In the genomic region with DNA sequence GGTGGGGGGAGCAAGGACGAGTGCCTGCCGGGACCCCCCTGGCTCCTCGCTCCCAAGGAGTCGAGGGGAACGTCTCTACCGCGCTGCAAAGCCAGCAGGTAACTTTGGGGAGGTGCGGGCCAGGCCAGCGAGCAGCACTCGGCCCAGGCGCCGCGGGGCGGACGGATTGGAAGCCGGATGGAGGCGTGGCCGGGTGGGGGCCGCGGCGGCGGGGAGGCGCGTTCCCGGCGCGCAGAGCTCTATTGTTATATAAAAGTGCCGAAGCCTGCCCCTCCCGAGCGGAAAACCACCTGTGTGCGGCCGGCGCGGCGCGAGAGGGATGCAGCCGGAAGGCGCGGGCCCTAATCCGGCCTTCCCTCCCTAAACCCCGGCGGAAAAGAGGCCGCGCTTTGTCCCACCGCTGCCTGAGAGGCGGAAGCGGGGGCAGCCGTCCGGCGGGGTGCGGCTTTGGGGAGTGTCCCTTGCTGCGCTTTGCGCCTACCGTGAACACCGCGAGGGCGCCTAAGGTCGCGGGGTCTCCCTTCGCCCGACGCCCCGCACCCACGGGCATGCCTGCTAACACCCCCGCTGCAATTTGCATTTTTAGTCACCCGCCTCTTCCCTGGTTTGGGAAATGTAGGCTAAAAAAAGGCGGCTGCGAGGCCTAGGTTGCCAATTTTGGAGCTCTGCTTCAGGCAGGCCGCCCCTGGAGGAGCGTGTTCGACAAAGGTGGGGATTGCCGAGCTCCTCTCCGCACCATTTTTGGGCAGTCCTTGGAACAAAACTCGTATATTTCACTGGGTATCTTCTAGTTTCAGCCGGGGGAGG, we compare ENCODE assay signal across 1 cellular context.
A peak's percentile ranks its signal among the peaks of the same experiment; 100 is the strongest.
TF ChIP-seq lines count a peak whose summit lies in the region.

No MANE protein-coding gene starts in this region.

TF ChIP-seq in HepG2, 621 proteins besides CTCF, POLR2A, EP300 and RAD21 (continued from another document and continues in another):
- TF ChIP-seq, protein P1, sequence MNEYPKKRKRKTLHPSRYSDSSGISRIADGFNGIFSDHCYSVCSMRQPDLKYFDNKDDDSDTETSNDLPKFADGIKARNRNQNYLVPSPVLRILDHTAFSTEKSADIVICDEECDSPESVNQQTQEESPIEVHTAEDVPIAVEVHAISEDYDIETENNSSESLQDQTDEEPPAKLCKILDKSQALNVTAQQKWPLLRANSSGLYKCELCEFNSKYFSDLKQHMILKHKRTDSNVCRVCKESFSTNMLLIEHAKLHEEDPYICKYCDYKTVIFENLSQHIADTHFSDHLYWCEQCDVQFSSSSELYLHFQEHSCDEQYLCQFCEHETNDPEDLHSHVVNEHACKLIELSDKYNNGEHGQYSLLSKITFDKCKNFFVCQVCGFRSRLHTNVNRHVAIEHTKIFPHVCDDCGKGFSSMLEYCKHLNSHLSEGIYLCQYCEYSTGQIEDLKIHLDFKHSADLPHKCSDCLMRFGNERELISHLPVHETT (CRISPR knock-in tag; conservative IDR thresholded peaks at IDR 0.05): peak; percentile 84
- TF ChIP-seq ZNF564 (CRISPR knock-in tag; IDR thresholded peaks at IDR 0.05) (no peak), PLRG1 (conservative IDR thresholded peaks at IDR 0.05) (no peak), NCOR1 (IDR thresholded peaks at IDR 0.05; ENCODE audit: borderline replicate concordance, low read length) (peak; percentile 35; the same call in 1 of the 2 replicates), CEBPB (IDR thresholded peaks at IDR 0.05; ENCODE audit: borderline replicate concordance, low read depth, low read length) (no peak), ZNF333 (CRISPR knock-in tag; IDR thresholded peaks at IDR 0.05; ENCODE audit: borderline replicate concordance) (no peak; the same call in 1 of the 2 replicates), ZNF879 (CRISPR knock-in tag; IDR thresholded peaks at IDR 0.05) (peak; percentile 87; the same call in 1 of the 2 replicates), KLF13 (CRISPR knock-in tag; IDR thresholded peaks at IDR 0.05) (no peak), ZNF558 (CRISPR knock-in tag; IDR thresholded peaks at IDR 0.05; ENCODE audit: borderline replicate concordance) (peak; percentile 59; the same call in 1 of the 2 replicates), MYNN (CRISPR knock-in tag; IDR thresholded peaks at IDR 0.05; ENCODE audit: low read depth) (no peak; the same call in 1 of the 2 replicates), FOXK1 (CRISPR knock-in tag; IDR thresholded peaks at IDR 0.05; ENCODE audit: borderline replicate concordance, low read depth) (no peak), HCFC1 (IDR thresholded peaks at IDR 0.05; ENCODE audit: low read depth, low read length) (no peak), KDM5A (IDR thresholded peaks at IDR 0.05; ENCODE audit: borderline replicate concordance, low read length) (no peak), ZNF703 (CRISPR knock-in tag; IDR thresholded peaks at IDR 0.05; ENCODE audit: borderline replicate concordance) (peak; percentile 93; the same call in 1 of the 2 replicates), RELA (CRISPR knock-in tag; IDR thresholded peaks at IDR 0.05) (no peak), CC2D1A (CRISPR knock-in tag; IDR thresholded peaks at IDR 0.05) (no peak), ZNF768 (CRISPR knock-in tag; IDR thresholded peaks at IDR 0.05) (peak; percentile 2; the same call in 1 of the 2 replicates), TAF1 (CRISPR knock-in tag; IDR thresholded peaks at IDR 0.05) (peak; percentile 78), MEIS1 (CRISPR knock-in tag; IDR thresholded peaks at IDR 0.05; ENCODE audit: borderline replicate concordance) (no peak), SP5 (CRISPR knock-in tag; IDR thresholded peaks at IDR 0.05; ENCODE audit: borderline replicate concordance, low read depth) (peak; percentile 88), MLLT10 (CRISPR knock-in tag; IDR thresholded peaks at IDR 0.05) (0 out of 2 replicates have a peak, but pooled peaks have one; percentile 25), HDAC1 (CRISPR knock-in tag; IDR thresholded peaks at IDR 0.05) (peak; percentile 50; the same call in 1 of the 2 replicates), FIP1L1 (IDR thresholded peaks at IDR 0.05; ENCODE audit: borderline replicate concordance, insufficient read depth, low read depth, low read length) (no peak; the same call in none of the 2 replicates), ZNF577 (CRISPR knock-in tag; IDR thresholded peaks at IDR 0.05; ENCODE audit: borderline replicate concordance, low read depth) (no peak), NFKB2 (CRISPR knock-in tag; IDR thresholded peaks at IDR 0.05; ENCODE audit: borderline replicate concordance) (peak; percentile 82), ZNF282 (IDR thresholded peaks at IDR 0.05; ENCODE audit: partially characterized antibody) (no peak), EEA1 (CRISPR knock-in tag; IDR thresholded peaks at IDR 0.05; ENCODE audit: borderline replicate concordance) (peak; percentile 37), STAT5B (CRISPR knock-in tag; IDR thresholded peaks at IDR 0.05) (no peak), ZKSCAN5 (CRISPR knock-in tag; IDR thresholded peaks at IDR 0.05) (no peak)
- TF ChIP-seq, protein P2, sequence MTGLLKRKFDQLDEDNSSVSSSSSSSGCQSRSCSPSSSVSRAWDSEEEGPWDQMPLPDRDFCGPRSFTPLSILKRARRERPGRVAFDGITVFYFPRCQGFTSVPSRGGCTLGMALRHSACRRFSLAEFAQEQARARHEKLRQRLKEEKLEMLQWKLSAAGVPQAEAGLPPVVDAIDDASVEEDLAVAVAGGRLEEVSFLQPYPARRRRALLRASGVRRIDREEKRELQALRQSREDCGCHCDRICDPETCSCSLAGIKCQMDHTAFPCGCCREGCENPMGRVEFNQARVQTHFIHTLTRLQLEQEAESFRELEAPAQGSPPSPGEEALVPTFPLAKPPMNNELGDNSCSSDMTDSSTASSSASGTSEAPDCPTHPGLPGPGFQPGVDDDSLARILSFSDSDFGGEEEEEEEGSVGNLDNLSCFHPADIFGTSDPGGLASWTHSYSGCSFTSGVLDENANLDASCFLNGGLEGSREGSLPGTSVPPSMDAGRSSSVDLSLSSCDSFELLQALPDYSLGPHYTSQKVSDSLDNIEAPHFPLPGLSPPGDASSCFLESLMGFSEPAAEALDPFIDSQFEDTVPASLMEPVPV (CRISPR knock-in tag; IDR thresholded peaks at IDR 0.05): 0 out of 2 replicates have a peak, but pooled peaks have one; percentile 3
- TF ChIP-seq, protein P3, sequence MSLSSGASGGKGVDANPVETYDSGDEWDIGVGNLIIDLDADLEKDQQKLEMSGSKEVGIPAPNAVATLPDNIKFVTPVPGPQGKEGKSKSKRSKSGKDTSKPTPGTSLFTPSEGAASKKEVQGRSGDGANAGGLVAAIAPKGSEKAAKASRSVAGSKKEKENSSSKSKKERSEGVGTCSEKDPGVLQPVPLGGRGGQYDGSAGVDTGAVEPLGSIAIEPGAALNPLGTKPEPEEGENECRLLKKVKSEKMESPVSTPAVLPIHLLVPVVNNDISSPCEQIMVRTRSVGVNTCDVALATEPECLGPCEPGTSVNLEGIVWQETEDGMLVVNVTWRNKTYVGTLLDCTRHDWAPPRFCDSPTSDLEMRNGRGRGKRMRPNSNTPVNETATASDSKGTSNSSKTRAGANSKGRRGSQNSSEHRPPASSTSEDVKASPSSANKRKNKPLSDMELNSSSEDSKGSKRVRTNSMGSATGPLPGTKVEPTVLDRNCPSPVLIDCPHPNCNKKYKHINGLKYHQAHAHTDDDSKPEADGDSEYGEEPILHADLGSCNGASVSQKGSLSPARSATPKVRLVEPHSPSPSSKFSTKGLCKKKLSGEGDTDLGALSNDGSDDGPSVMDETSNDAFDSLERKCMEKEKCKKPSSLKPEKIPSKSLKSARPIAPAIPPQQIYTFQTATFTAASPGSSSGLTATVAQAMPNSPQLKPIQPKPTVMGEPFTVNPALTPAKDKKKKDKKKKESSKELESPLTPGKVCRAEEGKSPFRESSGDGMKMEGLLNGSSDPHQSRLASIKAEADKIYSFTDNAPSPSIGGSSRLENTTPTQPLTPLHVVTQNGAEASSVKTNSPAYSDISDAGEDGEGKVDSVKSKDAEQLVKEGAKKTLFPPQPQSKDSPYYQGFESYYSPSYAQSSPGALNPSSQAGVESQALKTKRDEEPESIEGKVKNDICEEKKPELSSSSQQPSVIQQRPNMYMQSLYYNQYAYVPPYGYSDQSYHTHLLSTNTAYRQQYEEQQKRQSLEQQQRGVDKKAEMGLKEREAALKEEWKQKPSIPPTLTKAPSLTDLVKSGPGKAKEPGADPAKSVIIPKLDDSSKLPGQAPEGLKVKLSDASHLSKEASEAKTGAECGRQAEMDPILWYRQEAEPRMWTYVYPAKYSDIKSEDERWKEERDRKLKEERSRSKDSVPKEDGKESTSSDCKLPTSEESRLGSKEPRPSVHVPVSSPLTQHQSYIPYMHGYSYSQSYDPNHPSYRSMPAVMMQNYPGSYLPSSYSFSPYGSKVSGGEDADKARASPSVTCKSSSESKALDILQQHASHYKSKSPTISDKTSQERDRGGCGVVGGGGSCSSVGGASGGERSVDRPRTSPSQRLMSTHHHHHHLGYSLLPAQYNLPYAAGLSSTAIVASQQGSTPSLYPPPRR (CRISPR knock-in tag; IDR thresholded peaks at IDR 0.05; ENCODE audit: borderline replicate concordance): peak; percentile 80; the same call in 1 of the 2 replicates
- TF ChIP-seq, protein P4, sequence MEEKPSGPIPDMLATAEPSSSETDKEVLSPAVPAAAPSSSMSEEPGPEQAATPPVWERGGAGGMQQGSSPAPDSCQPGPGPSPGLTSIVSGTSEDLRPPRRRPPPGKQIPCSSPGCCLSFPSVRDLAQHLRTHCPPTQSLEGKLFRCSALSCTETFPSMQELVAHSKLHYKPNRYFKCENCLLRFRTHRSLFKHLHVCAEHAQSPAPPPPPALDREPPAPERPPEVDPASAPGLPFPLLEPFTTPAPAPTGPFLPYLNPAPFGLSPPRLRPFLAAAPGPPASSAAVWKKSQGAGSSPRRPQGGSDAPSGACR (CRISPR knock-in tag; IDR thresholded peaks at IDR 0.05): no peak
- TF ChIP-seq, protein P5, sequence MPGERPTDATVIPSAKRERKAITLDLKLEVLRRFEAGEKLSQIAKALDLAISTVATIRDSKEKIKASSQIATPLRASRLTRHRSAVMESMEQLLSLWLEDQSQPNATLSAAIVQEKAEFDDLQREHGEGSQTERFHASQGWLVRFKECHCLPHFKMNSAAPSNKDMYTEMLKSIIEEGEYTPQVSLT (CRISPR knock-in tag; IDR thresholded peaks at IDR 0.05; ENCODE audit: borderline replicate concordance, low read depth): 0 out of 2 replicates have a peak, but pooled peaks have one; percentile 79
- TF ChIP-seq, protein P6, sequence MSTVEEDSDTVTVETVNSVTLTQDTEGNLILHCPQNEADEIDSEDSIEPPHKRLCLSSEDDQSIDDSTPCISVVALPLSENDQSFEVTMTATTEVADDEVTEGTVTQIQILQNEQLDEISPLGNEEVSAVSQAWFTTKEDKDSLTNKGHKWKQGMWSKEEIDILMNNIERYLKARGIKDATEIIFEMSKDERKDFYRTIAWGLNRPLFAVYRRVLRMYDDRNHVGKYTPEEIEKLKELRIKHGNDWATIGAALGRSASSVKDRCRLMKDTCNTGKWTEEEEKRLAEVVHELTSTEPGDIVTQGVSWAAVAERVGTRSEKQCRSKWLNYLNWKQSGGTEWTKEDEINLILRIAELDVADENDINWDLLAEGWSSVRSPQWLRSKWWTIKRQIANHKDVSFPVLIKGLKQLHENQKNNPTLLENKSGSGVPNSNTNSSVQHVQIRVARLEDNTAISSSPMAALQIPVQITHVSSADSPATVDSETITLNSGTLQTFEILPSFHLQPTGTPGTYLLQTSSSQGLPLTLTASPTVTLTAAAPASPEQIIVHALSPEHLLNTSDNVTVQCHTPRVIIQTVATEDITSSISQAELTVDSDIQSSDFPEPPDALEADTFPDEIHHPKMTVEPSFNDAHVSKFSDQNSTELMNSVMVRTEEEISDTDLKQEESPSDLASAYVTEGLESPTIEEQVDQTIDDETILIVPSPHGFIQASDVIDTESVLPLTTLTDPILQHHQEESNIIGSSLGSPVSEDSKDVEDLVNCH (CRISPR knock-in tag; IDR thresholded peaks at IDR 0.05): no peak
- TF ChIP-seq, protein P7, sequence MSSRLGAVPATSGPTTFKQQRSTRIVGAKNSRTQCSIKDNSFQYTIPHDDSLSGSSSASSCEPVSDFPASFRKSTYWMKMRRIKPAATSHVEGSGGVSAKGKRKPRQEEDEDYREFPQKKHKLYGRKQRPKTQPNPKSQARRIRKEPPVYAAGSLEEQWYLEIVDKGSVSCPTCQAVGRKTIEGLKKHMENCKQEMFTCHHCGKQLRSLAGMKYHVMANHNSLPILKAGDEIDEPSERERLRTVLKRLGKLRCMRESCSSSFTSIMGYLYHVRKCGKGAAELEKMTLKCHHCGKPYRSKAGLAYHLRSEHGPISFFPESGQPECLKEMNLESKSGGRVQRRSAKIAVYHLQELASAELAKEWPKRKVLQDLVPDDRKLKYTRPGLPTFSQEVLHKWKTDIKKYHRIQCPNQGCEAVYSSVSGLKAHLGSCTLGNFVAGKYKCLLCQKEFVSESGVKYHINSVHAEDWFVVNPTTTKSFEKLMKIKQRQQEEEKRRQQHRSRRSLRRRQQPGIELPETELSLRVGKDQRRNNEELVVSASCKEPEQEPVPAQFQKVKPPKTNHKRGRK (CRISPR knock-in tag; IDR thresholded peaks at IDR 0.05): no peak
- TF ChIP-seq, protein P8, sequence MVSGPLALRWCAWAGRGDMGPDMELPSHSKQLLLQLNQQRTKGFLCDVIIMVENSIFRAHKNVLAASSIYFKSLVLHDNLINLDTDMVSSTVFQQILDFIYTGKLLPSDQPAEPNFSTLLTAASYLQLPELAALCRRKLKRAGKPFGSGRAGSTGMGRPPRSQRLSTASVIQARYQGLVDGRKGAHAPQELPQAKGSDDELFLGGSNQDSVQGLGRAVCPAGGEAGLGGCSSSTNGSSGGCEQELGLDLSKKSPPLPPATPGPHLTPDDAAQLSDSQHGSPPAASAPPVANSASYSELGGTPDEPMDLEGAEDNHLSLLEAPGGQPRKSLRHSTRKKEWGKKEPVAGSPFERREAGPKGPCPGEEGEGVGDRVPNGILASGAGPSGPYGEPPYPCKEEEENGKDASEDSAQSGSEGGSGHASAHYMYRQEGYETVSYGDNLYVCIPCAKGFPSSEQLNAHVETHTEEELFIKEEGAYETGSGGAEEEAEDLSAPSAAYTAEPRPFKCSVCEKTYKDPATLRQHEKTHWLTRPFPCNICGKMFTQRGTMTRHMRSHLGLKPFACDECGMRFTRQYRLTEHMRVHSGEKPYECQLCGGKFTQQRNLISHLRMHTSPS (CRISPR knock-in tag; IDR thresholded peaks at IDR 0.05; ENCODE audit: low read depth): no peak; the same call in 1 of the 2 replicates
- TF ChIP-seq, protein P9, sequence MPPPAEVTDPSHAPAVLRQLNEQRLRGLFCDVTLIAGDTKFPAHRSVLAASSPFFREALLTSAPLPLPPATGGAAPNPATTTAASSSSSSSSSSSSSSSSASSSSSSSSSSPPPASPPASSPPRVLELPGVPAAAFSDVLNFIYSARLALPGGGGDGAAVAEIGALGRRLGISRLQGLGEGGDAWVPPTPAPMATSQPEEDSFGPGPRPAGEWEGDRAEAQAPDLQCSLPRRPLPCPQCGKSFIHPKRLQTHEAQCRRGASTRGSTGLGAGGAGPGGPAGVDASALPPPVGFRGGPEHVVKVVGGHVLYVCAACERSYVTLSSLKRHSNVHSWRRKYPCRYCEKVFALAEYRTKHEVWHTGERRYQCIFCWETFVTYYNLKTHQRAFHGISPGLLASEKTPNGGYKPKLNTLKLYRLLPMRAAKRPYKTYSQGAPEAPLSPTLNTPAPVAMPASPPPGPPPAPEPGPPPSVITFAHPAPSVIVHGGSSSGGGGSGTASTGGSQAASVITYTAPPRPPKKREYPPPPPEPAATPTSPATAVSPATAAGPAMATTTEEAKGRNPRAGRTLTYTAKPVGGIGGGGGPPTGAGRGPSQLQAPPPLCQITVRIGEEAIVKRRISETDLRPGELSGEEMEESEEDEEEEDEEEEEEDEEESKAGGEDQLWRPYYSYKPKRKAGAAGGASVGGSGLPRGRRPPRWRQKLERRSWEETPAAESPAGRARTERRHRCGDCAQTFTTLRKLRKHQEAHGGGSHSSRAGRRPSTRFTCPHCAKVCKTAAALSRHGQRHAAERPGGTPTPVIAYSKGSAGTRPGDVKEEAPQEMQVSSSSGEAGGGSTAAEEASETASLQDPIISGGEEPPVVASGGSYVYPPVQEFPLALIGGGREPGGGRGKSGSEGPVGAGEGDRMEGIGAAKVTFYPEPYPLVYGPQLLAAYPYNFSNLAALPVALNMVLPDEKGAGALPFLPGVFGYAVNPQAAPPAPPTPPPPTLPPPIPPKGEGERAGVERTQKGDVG (CRISPR knock-in tag; IDR thresholded peaks at IDR 0.05; ENCODE audit: borderline replicate concordance): no peak
